In the genomic region with DNA sequence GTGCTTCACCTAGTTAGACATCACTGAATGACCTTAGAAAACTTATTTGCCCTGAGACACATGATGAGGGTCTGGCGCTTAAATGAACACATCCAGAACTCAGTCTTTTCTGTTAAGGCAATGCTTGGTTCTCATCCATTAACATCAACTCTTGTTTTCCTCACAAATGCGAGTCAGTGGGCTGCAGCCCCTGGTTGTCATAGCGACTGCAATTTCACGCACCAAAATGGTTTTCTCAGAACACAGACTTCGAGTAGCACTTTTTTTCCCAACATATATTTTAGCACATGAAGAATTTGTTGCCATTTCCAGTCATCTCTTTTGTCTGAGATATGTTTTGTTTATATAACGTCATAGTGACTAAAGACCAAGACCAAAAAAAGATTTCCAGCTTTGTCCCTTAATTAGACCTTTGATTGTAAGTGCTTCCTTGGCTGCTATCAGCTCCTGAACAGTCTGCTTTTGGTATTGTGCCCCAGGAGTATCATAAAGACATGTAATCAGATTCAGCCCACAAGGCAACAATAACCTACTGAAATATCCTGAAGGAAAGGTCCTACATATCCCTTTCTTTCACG, we compare ENCODE assay signal across 1 cellular context.
TF ChIP-seq lines count a peak whose summit lies in the region.

No MANE protein-coding gene starts in this region.

TF ChIP-seq in neural cell, 6 proteins besides CTCF, POLR2A, EP300 and RAD21 (continued from another document):
- TF ChIP-seq, protein P1, sequence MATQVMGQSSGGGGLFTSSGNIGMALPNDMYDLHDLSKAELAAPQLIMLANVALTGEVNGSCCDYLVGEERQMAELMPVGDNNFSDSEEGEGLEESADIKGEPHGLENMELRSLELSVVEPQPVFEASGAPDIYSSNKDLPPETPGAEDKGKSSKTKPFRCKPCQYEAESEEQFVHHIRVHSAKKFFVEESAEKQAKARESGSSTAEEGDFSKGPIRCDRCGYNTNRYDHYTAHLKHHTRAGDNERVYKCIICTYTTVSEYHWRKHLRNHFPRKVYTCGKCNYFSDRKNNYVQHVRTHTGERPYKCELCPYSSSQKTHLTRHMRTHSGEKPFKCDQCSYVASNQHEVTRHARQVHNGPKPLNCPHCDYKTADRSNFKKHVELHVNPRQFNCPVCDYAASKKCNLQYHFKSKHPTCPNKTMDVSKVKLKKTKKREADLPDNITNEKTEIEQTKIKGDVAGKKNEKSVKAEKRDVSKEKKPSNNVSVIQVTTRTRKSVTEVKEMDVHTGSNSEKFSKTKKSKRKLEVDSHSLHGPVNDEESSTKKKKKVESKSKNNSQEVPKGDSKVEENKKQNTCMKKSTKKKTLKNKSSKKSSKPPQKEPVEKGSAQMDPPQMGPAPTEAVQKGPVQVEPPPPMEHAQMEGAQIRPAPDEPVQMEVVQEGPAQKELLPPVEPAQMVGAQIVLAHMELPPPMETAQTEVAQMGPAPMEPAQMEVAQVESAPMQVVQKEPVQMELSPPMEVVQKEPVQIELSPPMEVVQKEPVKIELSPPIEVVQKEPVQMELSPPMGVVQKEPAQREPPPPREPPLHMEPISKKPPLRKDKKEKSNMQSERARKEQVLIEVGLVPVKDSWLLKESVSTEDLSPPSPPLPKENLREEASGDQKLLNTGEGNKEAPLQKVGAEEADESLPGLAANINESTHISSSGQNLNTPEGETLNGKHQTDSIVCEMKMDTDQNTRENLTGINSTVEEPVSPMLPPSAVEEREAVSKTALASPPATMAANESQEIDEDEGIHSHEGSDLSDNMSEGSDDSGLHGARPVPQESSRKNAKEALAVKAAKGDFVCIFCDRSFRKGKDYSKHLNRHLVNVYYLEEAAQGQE (IDR thresholded peaks at IDR 0.05; ENCODE audit: borderline replicate concordance): no peak
